ENCODE assay signal across 19 cellular contexts in the genomic region with DNA sequence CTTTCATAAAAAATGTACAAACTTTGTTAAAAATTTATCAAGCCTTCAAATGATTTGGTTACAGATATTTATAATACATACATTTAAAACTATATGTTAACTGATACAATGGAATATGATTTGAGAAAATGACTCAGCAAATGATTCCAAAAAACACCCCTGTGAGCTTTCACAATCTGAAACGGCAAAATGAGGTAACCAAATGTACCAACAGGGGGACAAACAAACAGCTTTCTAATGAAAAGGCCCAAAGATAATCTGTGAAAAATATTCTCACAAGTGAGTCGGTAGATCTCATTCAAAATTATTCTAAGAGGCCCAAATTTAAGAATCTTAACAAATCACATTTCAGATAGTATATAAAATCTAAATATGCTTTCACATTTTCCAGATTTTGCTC.
DNase-seq lines count a peak whose midpoint lies in the region; ATAC-seq, FAIRE-seq and TF ChIP-seq lines count a peak whose summit lies in the region.
"Had no signal": no experiment of that assay in that cellular context is flagged by ENCODE, and none has a peak within 500 bp of the region (broad histone marks: within the 10 kb centered on the region; RNA-seq: fewer than 3 reads in every experiment).

No MANE protein-coding gene starts in this region.

- WGBS in mammary epithelial cell (ENCODE audit: low coverage, missing lambda C conversion rate): 54% methylated on average over 2 of the region's 2 CpGs

- intact Hi-C loops in natural killer cell (cut with micrococcal nuclease): no loop called here
- intact Hi-C loops in mammary epithelial cell (cut with micrococcal nuclease): loop anchor here (2.0 to 5.0 kb wide), 3 partner anchors 64 to 116 kb away; partner anchors contain the start of genes GNE and RNF38

- H3K27ac ChIP-seq in mammary epithelial cell (ENCODE audit: insufficient read depth, low read depth, low read length): peak overlapping the region; percentile 78
- no peak overlapping the region for H3K27ac ChIP-seq in foreskin keratinocyte

- no TSS peak for BruUV-seq in mammary epithelial cell (replicated peaks; lab: Mats Ljungman, UMichigan)

- no peaks in the 10 kb centered on the region for H3K79me2 ChIP-seq in mammary epithelial cell (ENCODE audit: insufficient read depth, low read length)

- no peaks in the 10 kb centered on the region for H3K9me3 Mint-ChIP-seq in natural killer cell
- no peaks in the 10 kb centered on the region for H3K9me3 Mint-ChIP-seq in natural killer cell treated with Interleukin-12 subunit alpha and Interleukin-12 subunit beta and Interleukin-15 and Interleukin-18, amount 100 ng/mL, for 72 hours
- H3K9me3 Mint-ChIP-seq: CD4-positive, alpha-beta T cell had no signal

- no peak overlapping the region for H3K9ac ChIP-seq in mammary epithelial cell (ENCODE audit: insufficient read depth, low read length)

- H3K27ac Mint-ChIP-seq in natural killer cell: peak overlapping the region; percentile 10 to 44
- peak overlapping the region in 1 of 2 donors; percentile 8 for H3K27ac Mint-ChIP-seq in natural killer cell treated with Interleukin-12 subunit alpha and Interleukin-12 subunit beta and Interleukin-15 and Interleukin-18, amount 100 ng/mL, for 72 hours

- no peak for FAIRE-seq in GM12891 (lab: Jason Lieb, UNC)
- FAIRE-seq: GM12878 had no signal

- H4K20me1 ChIP-seq in mammary epithelial cell (ENCODE audit: insufficient read depth, low read length): no peaks in the 10 kb centered on the region

- no peak for TF ChIP-seq POLR2A in GM12891 (IDR thresholded peaks at IDR 0.05; ENCODE audit: low read depth, low read length)

- no peak for TF ChIP-seq CTCF in natural killer cell (IDR thresholded peaks at IDR 0.05)
- TF ChIP-seq CTCF in mammary epithelial cell (conservative IDR thresholded peaks at IDR 0.05 in 1 of 2, IDR thresholded peaks at IDR 0.05 in 1 of 2; ENCODE audit: extremely low read depth in 1 of 2, insufficient read depth in 1 of 2, low read depth in 1 of 2, low read length in 2 of 2): peak in 1 of 2 donors; percentile 9
- peak; percentile 4 for TF ChIP-seq CTCF in foreskin keratinocyte (conservative IDR thresholded peaks at IDR 0.05)

- peak overlapping the region; percentile 66 for H3K4me2 ChIP-seq in mammary epithelial cell (ENCODE audit: insufficient read depth, low read depth, low read length)

- in situ Hi-C loops in mammary epithelial cell (cut with MboI; ENCODE audit: low sequenced_read_pairs in 2 of 2): no loop called here

- ATAC-seq in natural killer cell (no peak), foreskin keratinocyte (no peak)
- ATAC-seq in natural killer cell treated with Interleukin-12 subunit alpha and Interleukin-12 subunit beta and Interleukin-15 and Interleukin-18, amount 100 ng/mL, for 72 hours: no peak
- ATAC-seq: Panc1, Right ventricle myocardium inferior had no signal

- H2AFZ ChIP-seq in mammary epithelial cell (ENCODE audit: low read depth, low read length): no peak overlapping the region

- dilution Hi-C loops in mammary epithelial cell (cut with HindIII; ENCODE audit: low sequenced_read_pairs): no loop called here

- peaks cover 7% of the 10 kb centered on the region for H3K36me3 Mint-ChIP-seq in natural killer cell
- peaks cover 18% of the 10 kb centered on the region for H3K36me3 Mint-ChIP-seq in natural killer cell treated with Interleukin-12 subunit alpha and Interleukin-12 subunit beta and Interleukin-15 and Interleukin-18, amount 100 ng/mL, for 72 hours

- CTCF ChIA-PET in mammary epithelial cell (lab: Charles Lee; ENCODE audit: low non-redundant PET): interaction anchor here (0.6 kb wide), 1 partner anchor 8 kb away, joined by 3 read pairs; no protein-coding TSS in a partner anchor

- H3K4me3 ChIP-seq in mammary epithelial cell (replicated peaks in 1 of 3; ENCODE audit: insufficient read depth in 1 of 3, low read depth in 2 of 3, low read length in 3 of 3): no peak overlapping the region
- H3K4me3 ChIP-seq: GM12878, MG63 had no signal

- H3K36me3 ChIP-seq in mammary epithelial cell (ENCODE audit: insufficient read depth, low read length): peaks cover 11% of the 10 kb centered on the region

- H3K27me3 Mint-ChIP-seq in natural killer cell (ENCODE audit: low read depth in 2 of 2): no peaks in the 10 kb centered on the region
- H3K27me3 Mint-ChIP-seq in natural killer cell treated with Interleukin-12 subunit alpha and Interleukin-12 subunit beta and Interleukin-15 and Interleukin-18, amount 100 ng/mL, for 72 hours: no peaks in the 10 kb centered on the region
- H3K27me3 Mint-ChIP-seq: CD4-positive, alpha-beta T cell had no signal

- DNase-seq in natural killer cell (no peak), mammary epithelial cell (peak; percentile 28), foreskin keratinocyte (no peak), NCI-H526 treated with DMSO at 0.1 percent for 48 hours (lab: John Stamatoyannopoulos, UW) (no peak), GM12891 (ENCODE audit: insufficient read length, low spot score) (no peak), HPDE6-E6E7 (ENCODE audit: extremely low spot score) (no peak)
- DNase-seq in natural killer cell treated with Interleukin-12 subunit alpha and Interleukin-12 subunit beta and Interleukin-15 and Interleukin-18, amount 100 ng/mL, for 72 hours (ENCODE audit: low spot score): no peak
- DNase-seq: ACHN; Calu3; CD4-positive, alpha-beta T cell; HCEC 1CT; KG1; MG63; NCI-H187 treated with DMSO at 0.1 percent for 48 hours; NCI-H446; NCI-H774 had no signal

- no peak overlapping the region for H3K4me3 Mint-ChIP-seq in natural killer cell
- H3K4me3 Mint-ChIP-seq in natural killer cell treated with Interleukin-12 subunit alpha and Interleukin-12 subunit beta and Interleukin-15 and Interleukin-18, amount 100 ng/mL, for 72 hours: no peak overlapping the region
- H3K4me3 Mint-ChIP-seq: CD4-positive, alpha-beta T cell had no signal

- no peaks in the 10 kb centered on the region for H3K27me3 ChIP-seq in mammary epithelial cell (ENCODE audit: insufficient read depth, low read length)
- no peaks in the 10 kb centered on the region for H3K27me3 ChIP-seq in foreskin keratinocyte
- H3K27me3 ChIP-seq: MG63 had no signal

- H3K9me3 ChIP-seq in mammary epithelial cell (replicated peaks; ENCODE audit: insufficient read depth, low read length): no peaks in the 10 kb centered on the region
- H3K9me3 ChIP-seq: MG63 had no signal

- H3K4me1 ChIP-seq in mammary epithelial cell (ENCODE audit: insufficient read depth, low read length) (peaks cover 22% of the 10 kb centered on the region), foreskin keratinocyte (peaks cover 16% of the 10 kb centered on the region)

- no peaks in the 10 kb centered on the region for H3K4me1 Mint-ChIP-seq in natural killer cell
- peaks cover 0 to 3% of the 10 kb centered on the region in 2 donors for H3K4me1 Mint-ChIP-seq in natural killer cell treated with Interleukin-12 subunit alpha and Interleukin-12 subunit beta and Interleukin-15 and Interleukin-18, amount 100 ng/mL, for 72 hours (ENCODE audit: low read depth in 2 of 2)

TF ChIP-seq in GM12891, 5 proteins besides CTCF, POLR2A, EP300 and RAD21:
- no peak for TF ChIP-seq TAF1 (IDR thresholded peaks at IDR 0.05; ENCODE audit: low read depth, low read length)
- no peak for TF ChIP-seq PAX5 (IDR thresholded peaks at IDR 0.05; ENCODE audit: insufficient read depth, low read length, severe bottlenecking)
- TF ChIP-seq SPI1 (IDR thresholded peaks at IDR 0.05; ENCODE audit: low read depth, low read length): no peak
- TF ChIP-seq POU2F2 (IDR thresholded peaks at IDR 0.05; ENCODE audit: low read depth, low read length): no peak
- TF ChIP-seq POLR2AphosphoS5 (IDR thresholded peaks at IDR 0.05; ENCODE audit: low read depth, low read length): no peak
